Comparison of ENCODE assay signal across 31 cellular contexts in the genomic region with DNA sequence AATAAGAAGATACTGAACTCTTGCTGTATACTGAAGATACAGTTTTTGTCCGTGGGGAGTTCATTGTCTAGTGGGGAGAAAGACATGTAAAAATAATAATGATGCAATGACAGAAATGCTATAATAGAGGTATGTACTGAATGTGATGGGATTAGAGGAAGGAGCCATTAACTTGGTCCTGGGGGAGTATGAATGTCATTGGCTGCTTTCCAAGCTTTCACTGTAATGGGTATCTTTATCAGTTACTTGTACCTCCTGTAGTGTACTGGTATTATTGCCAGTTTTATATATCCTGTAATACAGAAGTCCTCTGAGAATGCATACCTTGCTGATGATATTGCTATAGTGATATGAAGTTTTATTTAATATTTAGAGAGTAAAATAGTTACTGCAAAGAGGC. TPM values are rescaled to one million over a fixed set of nuclear protein-coding genes. Genes with fewer than 3 reads are reported as not detected.
DNase-seq lines count a peak whose midpoint lies in the region; ATAC-seq and TF ChIP-seq lines count a peak whose summit lies in the region.
"Had no signal": no experiment of that assay in that cellular context is flagged by ENCODE, and none has a peak within 500 bp of the region (broad histone marks: within the 10 kb centered on the region; RNA-seq: fewer than 3 reads in every experiment).

No MANE protein-coding gene starts in this region.

- no peak for ATAC-seq in effector memory CD8-positive, alpha-beta T cell (replicated peaks)
- ATAC-seq: GM23338; left ventricle myocardium superior; Right ventricle myocardium inferior; stimulated activated naive CD8-positive, alpha-beta T cell treated with anti-CD3 and anti-CD28 coated beads, Interleukin-15, Interleukin-2, amounts not matched to agents 100 U/mL and 50 U/mL, for 24 hours had no signal

- 89% methylated on average over 1 of the region's 1 CpG for WGBS in hepatocyte (ENCODE audit: low lambda C conversion rate, missing lambda C conversion rate)

- peaks cover 0 to 2% of the 10 kb centered on the region in 2 donors for H3K9me3 Mint-ChIP-seq in effector memory CD8-positive, alpha-beta T cell

- no peaks in the 10 kb centered on the region for H4K20me1 ChIP-seq in hepatocyte (ENCODE audit: insufficient read depth, poor library complexity, severe bottlenecking)

- no peaks in the 10 kb centered on the region for H3K36me3 ChIP-seq in hepatocyte (replicated peaks; ENCODE audit: insufficient read depth, low read depth)
- H3K36me3 ChIP-seq: prostate gland, uterus had no signal

- peaks cover 4% of the 10 kb centered on the region for H3K9me3 ChIP-seq in hepatocyte (ENCODE audit: low read depth)
- H3K9me3 ChIP-seq: prostate gland, testis, uterus had no signal

- no peaks in the 10 kb centered on the region for H3K4me1 ChIP-seq in hepatocyte (ENCODE audit: insufficient read depth)
- H3K4me1 ChIP-seq: prostate gland, sigmoid colon, testis, uterus had no signal

- H3K4me1 Mint-ChIP-seq in effector memory CD8-positive, alpha-beta T cell (ENCODE audit: low read depth in 2 of 2) = peaks cover 0 to 6% of the 10 kb centered on the region in 2 donors
- H3K4me1 Mint-ChIP-seq: activated CD4-positive, alpha-beta T cell treated with anti-CD3 and anti-CD28 coated beads, Interleukin-2, amount 10 ng/mL, durations not matched to agents 24 days and 14 days; GM23338 had no signal

- no peak overlapping the region for H3K4me2 ChIP-seq in hepatocyte
- H3K4me2 ChIP-seq: GM23338, PC-9 had no signal

- no peak for TF ChIP-seq CTCF in hepatocyte (IDR thresholded peaks at IDR 0.05; ENCODE audit: poor library complexity)

- no peaks in the 10 kb centered on the region for H3K36me3 Mint-ChIP-seq in effector memory CD8-positive, alpha-beta T cell (ENCODE audit: insufficient read depth)

- H3K27ac Mint-ChIP-seq in effector memory CD8-positive, alpha-beta T cell = no peak overlapping the region
- H3K27ac Mint-ChIP-seq: activated CD4-positive, alpha-beta T cell treated with anti-CD3 and anti-CD28 coated beads, Interleukin-2, amount 10 ng/mL, durations not matched to agents 24 days and 14 days; activated naive CD8-positive, alpha-beta T cell treated with anti-CD3 and anti-CD28 coated beads, Interleukin-2, amount 10 ng/mL, durations not matched to agents 7 days and 5 days; activated T-cell treated with anti-CD3 and anti-CD28 coated beads, Interleukin-2, amount 50 U/mL, for 24 hours; CD4-positive, alpha-beta memory T cell; GM23338; T-helper 2 cell treated with Interferon-gamma antibody and Interleukin-4, amounts not matched to agents 5 μg/mL and 100 μg/mL, for 36 hours had no signal

- DNase-seq in NCI-H2171 treated with DMSO at 0.1 percent for 48 hours (lab: John Stamatoyannopoulos, UW) (peak; percentile 31), NCI-H2171 (lab: John Stamatoyannopoulos, UW) (no peak), NCI-H1105 (lab: John Stamatoyannopoulos, UW) (peak; percentile 9), OCI-M1 (lab: John Stamatoyannopoulos, UW) (peak; percentile 15), iris pigment epithelial cell (ENCODE audit: low read depth) (peak; percentile 15), hepatocyte (ENCODE audit: low spot score) (no peak), cerebellar nuclear complex (lab: John Stamatoyannopoulos, UW) (no peak)
- DNase-seq in effector memory CD8-positive, alpha-beta T cell = no peak
- DNase-seq: activated CD4-positive, alpha-beta T cell treated with anti-CD3 and anti-CD28 coated beads, Interleukin-2, amount 10 ng/mL, durations not matched to agents 24 days and 14 days; activated gamma-delta T cell; activated naive CD8-positive, alpha-beta T cell treated with anti-CD3 and anti-CD28 coated beads, Interleukin-2, amount 10 ng/mL, durations not matched to agents 7 days and 5 days; activated T-cell treated with anti-CD3 and anti-CD28 coated beads, Interleukin-2, amount 50 U/mL, for 24 hours; AML-193; CD4-positive, alpha-beta memory T cell; DMS53; dorsolateral prefrontal cortex; glutamatergic neuron; left ventricle myocardium superior; NCI-H2081 treated with DMSO at 0.1 percent for 48 hours; NK-92 treated with Interleukin-12 subunit alpha and Interleukin-12 subunit beta, amount 100 ng/mL, for 24 hours; PC-9; sigmoid colon; stimulated activated CD4-positive, alpha-beta T cell treated with anti-CD3 and anti-CD28 coated beads, Interleukin-15, amount 100 ng/mL, for 24 hours; stimulated activated naive CD8-positive, alpha-beta T cell treated with anti-CD3 and anti-CD28 coated beads, Interleukin-15, Interleukin-2, amounts not matched to agents 100 U/mL and 50 U/mL, for 24 hours; testis; uterus had no signal

- no peaks in the 10 kb centered on the region for H3K9me2 ChIP-seq in hepatocyte (replicated peaks; ENCODE audit: insufficient read depth)

- H3K79me2 ChIP-seq in hepatocyte = no peaks in the 10 kb centered on the region

- H2AFZ ChIP-seq in hepatocyte = no peak overlapping the region
- H2AFZ ChIP-seq: GM23338, PC-9 had no signal

- H3K27me3 Mint-ChIP-seq in effector memory CD8-positive, alpha-beta T cell = no peaks in the 10 kb centered on the region
- H3K27me3 Mint-ChIP-seq: activated CD4-positive, alpha-beta T cell treated with anti-CD3 and anti-CD28 coated beads, Interleukin-2, amount 10 ng/mL, durations not matched to agents 24 days and 14 days; activated naive CD8-positive, alpha-beta T cell treated with anti-CD3 and anti-CD28 coated beads, Interleukin-2, amount 10 ng/mL, durations not matched to agents 7 days and 5 days; activated T-cell treated with anti-CD3 and anti-CD28 coated beads, Interleukin-2, amount 50 U/mL, for 24 hours; CD4-positive, alpha-beta memory T cell had no signal

- no peaks in the 10 kb centered on the region for H3K27me3 ChIP-seq in hepatocyte
- H3K27me3 ChIP-seq: dorsolateral prefrontal cortex, sigmoid colon, testis, uterus had no signal

- H3K4me3 ChIP-seq in hepatocyte = no peak overlapping the region
- H3K4me3 ChIP-seq: dorsolateral prefrontal cortex, GM23338, PC-9, prostate gland, sigmoid colon, testis, uterus had no signal

- H3K4me3 Mint-ChIP-seq in effector memory CD8-positive, alpha-beta T cell = no peak overlapping the region
- H3K4me3 Mint-ChIP-seq: activated CD4-positive, alpha-beta T cell treated with anti-CD3 and anti-CD28 coated beads, Interleukin-2, amount 10 ng/mL, durations not matched to agents 24 days and 14 days; activated naive CD8-positive, alpha-beta T cell treated with anti-CD3 and anti-CD28 coated beads, Interleukin-2, amount 10 ng/mL, durations not matched to agents 7 days and 5 days; activated T-cell treated with anti-CD3 and anti-CD28 coated beads, Interleukin-2, amount 50 U/mL, for 24 hours; CD4-positive, alpha-beta memory T cell; GM23338; T-helper 2 cell treated with Interferon-gamma antibody and Interleukin-4, amounts not matched to agents 5 μg/mL and 100 μg/mL, for 36 hours had no signal

- H3K27ac ChIP-seq in hepatocyte = no peak overlapping the region
- H3K27ac ChIP-seq: PC-9, prostate gland, sigmoid colon, testis, uterus had no signal

RNA-seq across cellular contexts. Expression of gene BTBD8, which starts 7.4 kb away (rescaled TPM):
- 6.0 and 6.1 TPM in 2 replicates for total RNA-seq in hepatocyte
- 2.4 TPM in 2 replicates for polyA plus RNA-seq in hepatocyte

RNA-seq across cellular contexts. Expression of gene SETSIP, which starts 12.3 kb away (rescaled TPM):
- not detected in 2 replicates for total RNA-seq in hepatocyte
- polyA plus RNA-seq in hepatocyte = not detected in 2 replicates
- total RNA-seq: activated CD4-positive, alpha-beta T cell treated with anti-CD3 and anti-CD28 coated beads, Interleukin-2, amount 10 ng/mL, durations not matched to agents 24 days and 14 days; CD4-positive, alpha-beta memory T cell; left ventricle myocardium superior; mesenteric fat pad; PC-9; prostate gland; Right ventricle myocardium inferior; sigmoid colon; testis; uterus had no signal
- polyA plus RNA-seq: CD4-positive, alpha-beta memory T cell had no signal

RNA-seq across cellular contexts. Expression of gene EPHX4, which starts 57.8 kb away (rescaled TPM):
- 3.4 and 4.5 TPM in 2 replicates for total RNA-seq in hepatocyte
- 2.9 and 5.2 TPM in 2 replicates for polyA plus RNA-seq in hepatocyte
- total RNA-seq: activated naive CD8-positive, alpha-beta T cell treated with anti-CD3 and anti-CD28 coated beads, Interleukin-2, amount 10 ng/mL, durations not matched to agents 7 days and 5 days; GM23338; Right ventricle myocardium inferior had no signal

Comparison
In these comparisons a context has a peak if more than half of its experiments do, and no peak if none do; other contexts are left out.
1. DNase-seq: peak in NCI-H2171 treated with DMSO at 0.1 percent for 48 hours (single experiment), NCI-H1105 (single experiment), OCI-M1 (single experiment) and iris pigment epithelial cell (single experiment); none in NCI-H2171 (single experiment), effector memory CD8-positive, alpha-beta T cell (0 of 3), hepatocyte (single experiment) and cerebellar nuclear complex (0 of 2).